1 cellular context compared by ENCODE assay signal in genomic region chr16:4377573-4378146, GRCh38.
TF ChIP-seq lines count a peak whose summit lies in the region.

No MANE protein-coding gene starts in this region.

TF ChIP-seq in IMR-90, 13 proteins besides CTCF, POLR2A, EP300 and RAD21:
- TF ChIP-seq BHLHE40 (IDR thresholded peaks at IDR 0.05; ENCODE audit: low read depth, low read length) (no peak), CHD1 (IDR thresholded peaks at IDR 0.05; ENCODE audit: low read depth, low read length) (no peak), FOS (IDR thresholded peaks at IDR 0.05; ENCODE audit: low read depth, low read length) (no peak), CEBPB (IDR thresholded peaks at IDR 0.05; ENCODE audit: low read depth, low read length) (no peak), MAFK (IDR thresholded peaks at IDR 0.05; ENCODE audit: low read depth, low read length) (no peak), RCOR1 (IDR thresholded peaks at IDR 0.05; ENCODE audit: insufficient replicate concordance, low read length) (no peak), MXI1 (IDR thresholded peaks at IDR 0.05; ENCODE audit: borderline replicate concordance, low read depth, low read length) (no peak), RFX5 (IDR thresholded peaks at IDR 0.05; ENCODE audit: low read depth, low read length) (no peak), MAZ (IDR thresholded peaks at IDR 0.05; ENCODE audit: borderline replicate concordance, low read depth, low read length) (no peak), USF2 (IDR thresholded peaks at IDR 0.05; ENCODE audit: low read depth, low read length) (no peak), ELK1 (IDR thresholded peaks at IDR 0.05; ENCODE audit: borderline replicate concordance, low read depth, low read length) (no peak), NFE2L2 (IDR thresholded peaks at IDR 0.05; ENCODE audit: low read depth, low read length) (no peak), SMC3 (IDR thresholded peaks at IDR 0.05; ENCODE audit: low read depth, low read length) (no peak)
